In genomic region chr13:66748712-66749111, GRCh38 we compare ENCODE assay signal across 15 cellular contexts.
"Had no signal": no experiment of that assay in that cellular context is flagged by ENCODE, and none has a peak within 500 bp of the region (broad histone marks: within the 10 kb centered on the region; RNA-seq: fewer than 3 reads in every experiment).

No MANE protein-coding gene starts in this region.

- H3K4me1 Mint-ChIP-seq: activated CD8-positive, alpha-beta memory T cell treated with anti-CD3 and anti-CD28 coated beads, Interleukin-2, amount 10 ng/mL, durations not matched to agents 7 days and 5 days had no signal

- H3K36me3 Mint-ChIP-seq: activated CD8-positive, alpha-beta memory T cell treated with anti-CD3 and anti-CD28 coated beads, Interleukin-2, amount 10 ng/mL, durations not matched to agents 7 days and 5 days; mesothelial cell of epicardium had no signal

- H3K4me1 ChIP-seq: SJCRH30 had no signal

- H3K27me3 Mint-ChIP-seq: activated CD8-positive, alpha-beta memory T cell treated with anti-CD3 and anti-CD28 coated beads, Interleukin-2, amount 10 ng/mL, durations not matched to agents 7 days and 5 days; progenitor cell of endocrine pancreas had no signal

- DNase-seq: activated CD4-positive, alpha-beta T cell treated with anti-CD3 and anti-CD28 coated beads, Interleukin-2, amount 50 U/mL, for 1 hour; activated CD4-positive, CD25-positive, alpha-beta regulatory T cell; activated CD8-positive, alpha-beta memory T cell treated with anti-CD3 and anti-CD28 coated beads, Interleukin-2, amount 10 ng/mL, durations not matched to agents 7 days and 5 days; activated effector memory CD4-positive, alpha-beta T cell treated with anti-CD3 and anti-CD28 coated beads, Interleukin-2, amount 50 U/mL, for 16 hours; activated T-cell treated with anti-CD3 and anti-CD28 coated beads, Interleukin-2, amount 50 U/mL, for 4 hours; aorta; kidney; right cardiac atrium; SJCRH30; small intestine; SW 1271 had no signal

- H3K4me3 Mint-ChIP-seq: activated CD8-positive, alpha-beta memory T cell treated with anti-CD3 and anti-CD28 coated beads, Interleukin-2, amount 10 ng/mL, durations not matched to agents 7 days and 5 days; activated T-cell treated with anti-CD3 and anti-CD28 coated beads, Interleukin-2, amount 50 U/mL, for 4 hours; mesothelial cell of epicardium; T-helper 2 cell treated with Interferon-gamma antibody and Interleukin-4, amounts not matched to agents 5 μg/mL and 100 μg/mL, for 36 hours had no signal

- H3K27ac ChIP-seq: hepatocyte, SJCRH30 had no signal

- H3K27me3 ChIP-seq: hepatocyte, SJCRH30 had no signal

- FAIRE-seq: kidney, small intestine had no signal

- H3K27ac Mint-ChIP-seq: activated CD8-positive, alpha-beta memory T cell treated with anti-CD3 and anti-CD28 coated beads, Interleukin-2, amount 10 ng/mL, durations not matched to agents 7 days and 5 days; mesothelial cell of epicardium; progenitor cell of endocrine pancreas; T-helper 2 cell treated with Interferon-gamma antibody and Interleukin-4, amounts not matched to agents 5 μg/mL and 100 μg/mL, for 36 hours had no signal

- ATAC-seq: activated CD8-positive, alpha-beta memory T cell treated with anti-CD3 and anti-CD28 coated beads, Interleukin-2, amount 10 ng/mL, durations not matched to agents 7 days and 5 days; right cardiac atrium had no signal
